ENCODE assay signal across 11 cellular contexts in genomic region chr19:35357867-35358573, GRCh38. TPM values are rescaled to one million over a fixed set of nuclear protein-coding genes. Genes with fewer than 3 reads are reported as not detected.
DNase-seq lines count a peak whose midpoint lies in the region; FAIRE-seq and TF ChIP-seq lines count a peak whose summit lies in the region.
"Had no signal": no experiment of that assay in that cellular context is flagged by ENCODE, and none has a peak within 500 bp of the region (broad histone marks: within the 10 kb centered on the region; RNA-seq: fewer than 3 reads in every experiment).

TSS of gene FFAR3 (plus strand) at chr19:35358460. CDS start at chr19:35358891, 431 bp downstream.

- H3K9me3 ChIP-seq in OCI-LY3 (ENCODE audit: insufficient read depth, low read length): no peaks in the 10 kb centered on the region
- H3K9me3 ChIP-seq in uterus: no peaks in the 10 kb centered on the region
- no peaks in the 10 kb centered on the region for H3K9me3 ChIP-seq in small intestine (ENCODE audit: control insufficient read depth, low read depth)

- TF ChIP-seq CTCF in OCI-LY3 (IDR thresholded peaks at IDR 0.05; ENCODE audit: low read depth, low read length) (no peak), fibroblast of villous mesenchyme (IDR thresholded peaks at IDR 0.05; ENCODE audit: insufficient read depth, low read depth, low read length) (no peak), uterus (IDR thresholded peaks at IDR 0.05) (no peak), GM10266 (IDR thresholded peaks at IDR 0.05; ENCODE audit: control insufficient read depth, insufficient read depth, low read depth, missing control alignments) (no peak)

- peak within 1 kb of the TSS; percentile 9; the same call in 1 of the 2 replicates for H3K4me2 ChIP-seq in OCI-LY3 (ENCODE audit: low read length)

- intact Hi-C loops in uterus (cut with DNase I; ENCODE audit: low total_unique reads): no loop called here

- no peak within 1 kb of the TSS for H3K27ac ChIP-seq in OCI-LY3 (ENCODE audit: low read length)
- H3K27ac ChIP-seq in uterus: no peak within 1 kb of the TSS
- no peak within 1 kb of the TSS for H3K27ac ChIP-seq in small intestine (ENCODE audit: low read depth in 1 of 2, low read length in 1 of 2)
- H3K27ac ChIP-seq: cardiac muscle cell had no signal

- no peak within 1 kb of the TSS for H2AFZ ChIP-seq in OCI-LY3 (ENCODE audit: low read depth, low read length)

- H3K27me3 ChIP-seq in OCI-LY3 (ENCODE audit: low read depth, low read length): peaks cover 19% of the 10 kb centered on the region; the same call in 1 of the 2 replicates
- H3K27me3 ChIP-seq in uterus: no peaks in the 10 kb centered on the region
- no peaks in the 10 kb centered on the region for H3K27me3 ChIP-seq in small intestine (ENCODE audit: control insufficient read depth in 2 of 2, insufficient read depth in 2 of 2, low read length in 2 of 2)
- H3K27me3 ChIP-seq: cardiac muscle cell had no signal

- no peaks in the 10 kb centered on the region for H3K36me3 ChIP-seq in OCI-LY3 (replicated peaks; ENCODE audit: low read depth, low read length)
- no peaks in the 10 kb centered on the region for H3K36me3 ChIP-seq in uterus
- no peaks in the 10 kb centered on the region for H3K36me3 ChIP-seq in small intestine (ENCODE audit: control insufficient read depth in 2 of 2, insufficient read depth in 2 of 2, low read length in 2 of 2)
- H3K36me3 ChIP-seq: cardiac muscle cell had no signal

- no peak within 1 kb of the TSS for H3K9ac ChIP-seq in OCI-LY3 (ENCODE audit: low read length)

- WGBS in small intestine, 3 donors: 53 to 65% (median 62%) methylated on average over 18 of the region's 18 CpGs

- no peaks in the 10 kb centered on the region for H4K20me1 ChIP-seq in OCI-LY3 (ENCODE audit: insufficient read depth, low read length)

- FAIRE-seq in small intestine (lab: Jason Lieb, UNC): no peak
- FAIRE-seq: GM12878 had no signal

- H3K4me1 ChIP-seq in OCI-LY3 (ENCODE audit: low read length) (peaks cover under 1% of the 10 kb centered on the region; the same call in 1 of the 2 replicates), uterus (no peaks in the 10 kb centered on the region), small intestine (ENCODE audit: control insufficient read depth in 2 of 2, insufficient read depth in 1 of 2, low read depth in 1 of 2, low read length in 1 of 2) (no peaks in the 10 kb centered on the region)

- DNase-seq in GM03348 (ENCODE audit: low spot score) (peak; percentile 51), fibroblast of villous mesenchyme (ENCODE audit: low read depth) (peak; percentile 7), putamen (ENCODE audit: low spot score) (peak; percentile 42), uterus (no peak), small intestine (no peak), GM10266 (ENCODE audit: extremely low spot score) (no peak), NCI-H128 (lab: John Stamatoyannopoulos, UW; ENCODE audit: unreplicated experiment) (no peak)
- DNase-seq: T1000 had no signal

- H3K4me3 ChIP-seq in OCI-LY3 (ENCODE audit: low read length) (no peak within 1 kb of the TSS), fibroblast of villous mesenchyme (ENCODE audit: low read depth, low read length) (no peak within 1 kb of the TSS), uterus (no peak within 1 kb of the TSS), small intestine (ENCODE audit: low read depth in 1 of 2, low read length in 2 of 2) (no peak within 1 kb of the TSS)
- H3K4me3 ChIP-seq: cardiac muscle cell, GM12878 had no signal

- H3K79me2 ChIP-seq in OCI-LY3 (ENCODE audit: low read length): no peaks in the 10 kb centered on the region

- no peak for TF ChIP-seq POLR2A in uterus (IDR thresholded peaks at IDR 0.05)

RNA-seq across cellular contexts. Expression of gene FFAR3, which starts in this region (rescaled TPM):
- total RNA-seq in fibroblast of villous mesenchyme (not detected in 2 replicates), uterus (not detected)
- polyA plus RNA-seq in small intestine: 1 to 10 TPM in 1 of 3 donors, not detected in 2; 1.0 TPM
- polyA plus RNA-seq: cardiac muscle cell had no signal

Comparison
In these comparisons a context has a peak if more than half of its experiments do, and no peak if none do; other contexts are left out.
1. Peak in DNase-seq in fibroblast of villous mesenchyme; RNA of the gene not detected or under 1 TPM.
2. DNase-seq: peak in GM03348 (single experiment) and putamen (single experiment); none in uterus (0 of 2), small intestine (single experiment), GM10266 (single experiment) and NCI-H128 (single experiment).